ENCODE assay signal across 11 cellular contexts in the genomic region with DNA sequence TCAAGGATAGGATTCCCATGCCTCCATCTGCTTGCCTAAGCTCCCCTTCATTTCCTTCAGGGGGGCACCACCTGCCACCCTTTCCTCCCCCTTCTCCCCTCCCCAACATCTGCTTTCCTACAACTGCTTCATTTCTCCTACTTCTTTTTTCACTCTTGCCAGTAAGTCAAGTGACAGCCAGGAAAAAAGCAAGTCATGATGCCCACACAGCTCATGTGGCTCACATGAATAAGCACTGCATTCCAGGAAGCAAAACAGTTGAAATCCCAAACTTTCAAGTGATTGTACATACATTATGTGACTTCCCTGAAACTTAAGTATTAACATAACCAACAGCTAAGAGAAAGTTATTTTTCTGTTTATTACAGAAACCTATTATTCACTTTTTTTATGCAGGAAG.
DNase-seq lines count a peak whose midpoint lies in the region; ATAC-seq and TF ChIP-seq lines count a peak whose summit lies in the region.
"Had no signal": no experiment of that assay in that cellular context is flagged by ENCODE, and none has a peak within 500 bp of the region (broad histone marks: within the 10 kb centered on the region; RNA-seq: fewer than 3 reads in every experiment).

No MANE protein-coding gene starts in this region.

- H4K20me1 ChIP-seq in smooth muscle cell (ENCODE audit: low read depth): no peaks in the 10 kb centered on the region

- H3K36me3 ChIP-seq in smooth muscle cell (ENCODE audit: low read depth) (no peaks in the 10 kb centered on the region), A673 (ENCODE audit: insufficient read depth, low read length, poor library complexity, severe bottlenecking) (no peaks in the 10 kb centered on the region)
- H3K36me3 ChIP-seq: colonic mucosa had no signal

- DNase-seq in GDM1 (lab: John Stamatoyannopoulos, UW): peak; percentile 55
- DNase-seq in SK-MEL-5 (ENCODE audit: low read depth, low spot score): peak; percentile 61
- DNase-seq in glomerular visceral epithelial cell (ENCODE audit: extremely low spot score): peak; percentile 24
- DNase-seq in smooth muscle cell (lab: John Stamatoyannopoulos, UW; ENCODE audit: unreplicated experiment): no peak
- no peak for DNase-seq in A673 (ENCODE audit: low spot score)
- DNase-seq in natural killer cell treated with Interleukin-12 subunit alpha and Interleukin-12 subunit beta and Interleukin-15 and Interleukin-18, amount 100 ng/mL, for 72 hours (ENCODE audit: low spot score): no peak
- DNase-seq: activated effector memory CD4-positive, alpha-beta T cell treated with Interleukin-2 at 50 U/mL for 16 hours; colonic mucosa; retina had no signal

- CTCF ChIA-PET in A673 (lab: Charles Lee): no interaction called here

- H3K27me3 Mint-ChIP-seq in natural killer cell treated with Interleukin-12 subunit alpha and Interleukin-12 subunit beta and Interleukin-15 and Interleukin-18, amount 100 ng/mL, for 72 hours: peaks cover 0 to 3% of the 10 kb centered on the region in 2 donors

- H2AFZ ChIP-seq in smooth muscle cell (ENCODE audit: low read depth): no peak overlapping the region

- H3K79me2 ChIP-seq in smooth muscle cell (ENCODE audit: low read depth): peaks cover 70% of the 10 kb centered on the region

- intact Hi-C loops in A673 (cut with micrococcal nuclease; ENCODE audit: unreplicated experiment): no loop called here

- POLR2A ChIA-PET in A673 (lab: Charles Lee; ENCODE audit: low non-redundant PET): no interaction called here

- TF ChIP-seq CTCF in smooth muscle cell (IDR thresholded peaks at IDR 0.05; ENCODE audit: borderline replicate concordance, insufficient read depth, poor library complexity, severe bottlenecking) (no peak), A673 (conservative IDR thresholded peaks at IDR 0.05; ENCODE audit: low read depth, low read length) (no peak)

- BruUV-seq in A673 (replicated peaks; lab: Mats Ljungman, UMichigan): no TSS peak

- ATAC-seq in GM21528 (IDR thresholded peaks at IDR 0.05; ENCODE audit: low FRiP score, unreplicated experiment): no peak
- no peak for ATAC-seq in GM21447 (IDR thresholded peaks at IDR 0.05; ENCODE audit: unreplicated experiment)
- ATAC-seq in natural killer cell treated with Interleukin-12 subunit alpha and Interleukin-12 subunit beta and Interleukin-15 and Interleukin-18, amount 100 ng/mL, for 72 hours: no peak

- no peak overlapping the region for H3K27ac Mint-ChIP-seq in natural killer cell treated with Interleukin-12 subunit alpha and Interleukin-12 subunit beta and Interleukin-15 and Interleukin-18, amount 100 ng/mL, for 72 hours

- peaks cover 54% of the 10 kb centered on the region for H3K4me1 ChIP-seq in smooth muscle cell (ENCODE audit: low read depth)
- no peaks in the 10 kb centered on the region for H3K4me1 ChIP-seq in A673 (ENCODE audit: insufficient read depth, low read length, poor library complexity, severe bottlenecking)

- H3K27ac ChIP-seq in smooth muscle cell (ENCODE audit: low read depth) (peak overlapping the region; percentile 96), A673 (ENCODE audit: low read depth, low read length, poor library complexity, severe bottlenecking) (no peak overlapping the region)
- H3K27ac ChIP-seq: colonic mucosa had no signal

- H3F3A ChIP-seq in smooth muscle cell (ENCODE audit: low read depth): peaks cover 26% of the 10 kb centered on the region

- no peak overlapping the region for H3K4me3 Mint-ChIP-seq in natural killer cell treated with Interleukin-12 subunit alpha and Interleukin-12 subunit beta and Interleukin-15 and Interleukin-18, amount 100 ng/mL, for 72 hours

- H3K36me3 Mint-ChIP-seq in natural killer cell treated with Interleukin-12 subunit alpha and Interleukin-12 subunit beta and Interleukin-15 and Interleukin-18, amount 100 ng/mL, for 72 hours: no peaks in the 10 kb centered on the region

- in situ Hi-C loops in SK-MEL-5 (cut with HindIII; ENCODE audit: low pct_unique_long_range_greater_than_20kb, low sequenced_read_pairs): no loop called here

- peak overlapping the region; percentile 47 for H3K9ac ChIP-seq in smooth muscle cell (ENCODE audit: low read depth)

- H3K27me3 ChIP-seq in smooth muscle cell (ENCODE audit: low read depth) (no peaks in the 10 kb centered on the region), A673 (replicated peaks; ENCODE audit: insufficient read depth, low read depth, low read length, poor library complexity) (no peaks in the 10 kb centered on the region)
- H3K27me3 ChIP-seq: colonic mucosa had no signal

- peak overlapping the region; percentile 56 for H3K4me2 ChIP-seq in smooth muscle cell

- H3K9me3 ChIP-seq in smooth muscle cell (replicated peaks; ENCODE audit: low read depth): no peaks in the 10 kb centered on the region
- no peaks in the 10 kb centered on the region for H3K9me3 ChIP-seq in A673 (ENCODE audit: low read depth, low read length, poor library complexity, severe bottlenecking)
- H3K9me3 ChIP-seq: colonic mucosa had no signal

- H3K9me3 Mint-ChIP-seq in natural killer cell treated with Interleukin-12 subunit alpha and Interleukin-12 subunit beta and Interleukin-15 and Interleukin-18, amount 100 ng/mL, for 72 hours: no peaks in the 10 kb centered on the region

- H3K4me3 ChIP-seq in smooth muscle cell (no peak overlapping the region), A673 (ENCODE audit: low read depth, low read length, poor library complexity, severe bottlenecking) (no peak overlapping the region)
- H3K4me3 ChIP-seq: colonic mucosa had no signal

- H3K4me1 Mint-ChIP-seq in natural killer cell treated with Interleukin-12 subunit alpha and Interleukin-12 subunit beta and Interleukin-15 and Interleukin-18, amount 100 ng/mL, for 72 hours (ENCODE audit: low read depth in 2 of 2): no peaks in the 10 kb centered on the region

Comparison
In these comparisons a context has a peak if more than half of its experiments do, and no peak if none do; other contexts are left out.
1. DNase-seq: peak in GDM1 (single experiment), SK-MEL-5 (single experiment) and glomerular visceral epithelial cell (single experiment); none in smooth muscle cell (single experiment), A673 (single experiment) and natural killer cell treated with Interleukin-12 subunit alpha and Interleukin-12 subunit beta and Interleukin-15 and Interleukin-18, amount 100 ng/mL, for 72 hours (single experiment).